21 cellular contexts compared by ENCODE assay signal in genomic region chr2:120279708-120280107, GRCh38.
"Had no signal": no experiment of that assay in that cellular context is flagged by ENCODE, and none has a peak within 500 bp of the region (broad histone marks: within the 10 kb centered on the region; RNA-seq: fewer than 3 reads in every experiment).

No MANE protein-coding gene starts in this region.

- H3K4me2 ChIP-seq: smooth muscle cell had no signal

- H3K27ac Mint-ChIP-seq: activated CD8-positive, alpha-beta T cell treated with anti-CD3 and anti-CD28 coated beads, Interleukin-2, amount 10 ng/mL, durations not matched to agents 7 days and 5 days; activated naive CD4-positive, alpha-beta T cell treated with anti-CD3 and anti-CD28 coated beads, Interleukin-2, amount 50 U/mL, for 24 hours; nephron; type B pancreatic cell; WTC11 had no signal

- H3K27me3 Mint-ChIP-seq: activated naive CD4-positive, alpha-beta T cell treated with anti-CD3 and anti-CD28 coated beads, Interleukin-2, amount 50 U/mL, for 24 hours; type B pancreatic cell had no signal

- H3K36me3 ChIP-seq: right lobe of liver had no signal

- H3K27ac ChIP-seq: esophagus muscularis mucosa, left ventricle myocardium inferior, psoas muscle, right lobe of liver had no signal

- H3K27me3 ChIP-seq: esophagus muscularis mucosa, right lobe of liver had no signal

- H3K4me3 Mint-ChIP-seq: activated CD8-positive, alpha-beta T cell treated with anti-CD3 and anti-CD28 coated beads, Interleukin-2, amount 10 ng/mL, durations not matched to agents 7 days and 5 days; activated naive CD4-positive, alpha-beta T cell treated with anti-CD3 and anti-CD28 coated beads, Interleukin-2, amount 50 U/mL, for 24 hours; nephron; type B pancreatic cell; WTC11 had no signal

- H3K9me3 Mint-ChIP-seq: activated naive CD4-positive, alpha-beta T cell treated with anti-CD3 and anti-CD28 coated beads, Interleukin-2, amount 50 U/mL, for 24 hours had no signal

- DNase-seq: activated CD4-positive, alpha-beta T cell treated with anti-CD3 and anti-CD28 coated beads for 48 hours; activated CD8-positive, alpha-beta memory T cell treated with anti-CD3 and anti-CD28 coated beads, Interleukin-2, amount 50 U/mL, for 4 hours; activated CD8-positive, alpha-beta T cell treated with anti-CD3 and anti-CD28 coated beads, Interleukin-2, amount 10 ng/mL, durations not matched to agents 7 days and 5 days; activated effector memory CD4-positive, alpha-beta T cell treated with anti-CD3 and anti-CD28 coated beads, Interleukin-2, amount 50 U/mL, for 16 hours; activated T-cell treated with anti-CD3 and anti-CD28 coated beads, Interleukin-2, amount 50 U/mL, for 48 hours; hippocampal formation; left ventricle myocardium inferior; mesenchymal stem cell; psoas muscle; right lobe of liver; stimulated activated naive CD8-positive, alpha-beta T cell treated with anti-CD3 and anti-CD28 coated beads, Interleukin-15, Interleukin-2, amounts not matched to agents 100 U/mL and 50 U/mL, for 24 hours; T-helper 2 cell had no signal

- H3K4me3 ChIP-seq: esophagus muscularis mucosa, left ventricle myocardium inferior, psoas muscle, right lobe of liver, smooth muscle cell had no signal

- FAIRE-seq: colon, keratinocyte, TTC549 had no signal

- ATAC-seq: activated CD8-positive, alpha-beta T cell treated with anti-CD3 and anti-CD28 coated beads, Interleukin-2, amount 10 ng/mL, durations not matched to agents 7 days and 5 days; psoas muscle; stimulated activated naive CD8-positive, alpha-beta T cell treated with anti-CD3 and anti-CD28 coated beads, Interleukin-15, Interleukin-2, amounts not matched to agents 100 U/mL and 50 U/mL, for 24 hours; WTC11 had no signal

- H3K4me1 Mint-ChIP-seq: activated naive CD4-positive, alpha-beta T cell treated with anti-CD3 and anti-CD28 coated beads, Interleukin-2, amount 50 U/mL, for 24 hours; nephron had no signal

- H3K9me3 ChIP-seq: esophagus muscularis mucosa, left ventricle myocardium inferior, psoas muscle, right lobe of liver had no signal

- H3K4me1 ChIP-seq: psoas muscle, right lobe of liver had no signal
